8 cellular contexts compared by ENCODE assay signal in the genomic region with DNA sequence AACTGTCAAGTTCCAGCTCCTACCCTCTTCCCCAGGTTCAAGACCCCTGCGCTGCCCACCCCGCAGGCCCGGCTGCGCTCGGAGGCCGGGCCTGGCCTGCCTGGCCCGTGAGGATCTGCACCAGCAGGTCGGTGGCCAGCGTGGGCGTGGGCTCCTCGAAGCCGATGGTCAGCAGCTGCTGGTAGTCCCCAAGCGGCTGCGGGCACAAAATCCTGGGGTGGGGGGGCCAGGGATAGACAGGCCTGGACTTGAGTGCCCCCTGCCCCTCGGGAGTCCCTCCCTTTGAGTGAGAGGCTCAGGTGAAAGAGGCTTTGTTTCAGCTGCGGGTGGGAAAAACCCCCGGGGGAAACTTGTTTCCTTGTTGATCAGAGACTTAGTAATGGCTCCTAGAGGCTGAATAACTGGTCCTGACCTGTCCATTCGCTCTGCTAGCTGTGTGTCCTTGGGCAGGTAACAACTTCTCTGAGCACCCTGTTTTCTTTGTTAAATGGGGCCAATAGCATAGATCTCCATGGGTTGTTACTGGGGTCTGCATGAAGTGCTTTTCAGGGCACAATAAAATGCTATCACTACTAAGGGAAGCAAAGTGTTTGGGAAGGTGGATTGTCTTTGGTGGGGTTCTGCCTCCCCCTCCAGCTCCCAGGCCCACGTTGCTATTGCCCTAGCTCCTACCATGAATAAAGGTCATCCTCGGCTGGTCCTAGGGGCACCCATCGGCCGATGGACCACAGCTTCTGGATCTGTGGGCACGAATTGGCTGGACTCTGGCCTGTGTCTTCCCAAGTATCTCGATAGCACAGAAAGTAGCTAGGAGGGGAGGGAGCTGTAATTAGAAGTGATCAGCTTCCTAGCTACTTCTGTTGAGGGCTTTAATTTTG. TPM values are rescaled to one million over a fixed set of nuclear protein-coding genes. Genes with fewer than 3 reads are reported as not detected.
DNase-seq lines count a peak whose midpoint lies in the region; ATAC-seq, FAIRE-seq and TF ChIP-seq lines count a peak whose summit lies in the region.

No MANE protein-coding gene starts in this region.

- WGBS in lung, 2 donors, result 22 to 27% methylated on average over 24 of the region's 24 CpGs
- WGBS in thymus, result 30% methylated on average over 24 of the region's 24 CpGs

- FAIRE-seq in bronchial epithelial cell (lab: Jason Lieb, UNC), result no peak

- H3K4me3 ChIP-seq in BE2C (ENCODE audit: low read depth, low read length), result peak overlapping the region; percentile 94
- H3K4me3 ChIP-seq in NT2/D1 (ENCODE audit: insufficient read length, low read depth), result peak overlapping the region; percentile 84
- H3K4me3 ChIP-seq in bronchial epithelial cell (ENCODE audit: low read depth, low read length), result peak overlapping the region; percentile 84
- H3K4me3 ChIP-seq in lung, result peak overlapping the region; percentile 69
- H3K4me3 ChIP-seq in thymus (ENCODE audit: low read length), result peak overlapping the region; percentile 81

- H3K27me3 ChIP-seq in BE2C, result no peaks in the 10 kb centered on the region
- no peaks in the 10 kb centered on the region for H3K27me3 ChIP-seq in NT2/D1 (ENCODE audit: insufficient read depth, insufficient read length)
- no peaks in the 10 kb centered on the region for H3K27me3 ChIP-seq in bronchial epithelial cell (ENCODE audit: control insufficient read depth, insufficient read depth, low read length)
- H3K27me3 ChIP-seq in lung (ENCODE audit: control insufficient read depth, insufficient read depth), result no peaks in the 10 kb centered on the region
- H3K27me3 ChIP-seq in thymus (ENCODE audit: control insufficient read depth, insufficient read depth), result no peaks in the 10 kb centered on the region

- TF ChIP-seq CTCF in BE2C (IDR thresholded peaks at IDR 0.05; ENCODE audit: low read depth, low read length), result no peak
- TF ChIP-seq CTCF in bronchial epithelial cell (IDR thresholded peaks at IDR 0.05; ENCODE audit: insufficient read depth, low read length, severe bottlenecking), result no peak
- TF ChIP-seq CTCF in lung (IDR thresholded peaks at IDR 0.05; ENCODE audit: control extremely low read depth, extremely low read depth), result no peak

- no peaks in the 10 kb centered on the region for H3K4me1 ChIP-seq in BE2C
- H3K4me1 ChIP-seq in NT2/D1 (ENCODE audit: insufficient read depth, insufficient read length), result peaks cover 3% of the 10 kb centered on the region
- peaks cover 6% of the 10 kb centered on the region in 2 donors for H3K4me1 ChIP-seq in lung (ENCODE audit: control insufficient read depth in 2 of 2, insufficient read depth in 2 of 2, low read length in 2 of 2)
- H3K4me1 ChIP-seq in thymus (ENCODE audit: control insufficient read depth, insufficient read depth, low read length), result peaks cover 7% of the 10 kb centered on the region

- H3K9me3 ChIP-seq in BE2C (no peaks in the 10 kb centered on the region), NT2/D1 (ENCODE audit: insufficient read depth, low read length) (no peaks in the 10 kb centered on the region), lung (ENCODE audit: control insufficient read depth in 2 of 2, insufficient read depth in 1 of 2, low read length in 1 of 2) (no peaks in the 10 kb centered on the region), thymus (ENCODE audit: control insufficient read depth) (no peaks in the 10 kb centered on the region)

- peak overlapping the region; percentile 86 for H3K9ac ChIP-seq in NT2/D1 (ENCODE audit: insufficient read length, low read depth)

- peak overlapping the region; percentile 89 to 97 for H3K27ac ChIP-seq in lung (ENCODE audit: low read depth in 1 of 2, low read length in 1 of 2)
- peak overlapping the region; percentile 87 for H3K27ac ChIP-seq in thymus (ENCODE audit: low read depth)

- DNase-seq in BE2C (no peak), NT2/D1 (ENCODE audit: low read depth, low spot score) (no peak), bronchial epithelial cell (ENCODE audit: low read depth) (peak; percentile 82), lung (ENCODE audit: low spot score) (no peak), germinal center (ENCODE audit: low spot score) (no peak), NAMALWA (ENCODE audit: low spot score) (no peak)

- ATAC-seq in GM21447 (IDR thresholded peaks at IDR 0.05; ENCODE audit: unreplicated experiment), result peak; percentile 12
- peak; percentile 28 for ATAC-seq in lung (ENCODE audit: insufficient read depth, low FRiP score)

- no peaks in the 10 kb centered on the region for H3K36me3 ChIP-seq in BE2C
- H3K36me3 ChIP-seq in NT2/D1 (ENCODE audit: insufficient read depth, insufficient read length, low read length), result peaks cover 10% of the 10 kb centered on the region
- no peaks in the 10 kb centered on the region for H3K36me3 ChIP-seq in bronchial epithelial cell (ENCODE audit: control insufficient read depth, insufficient read depth, low read length)
- H3K36me3 ChIP-seq in lung (ENCODE audit: control insufficient read depth in 2 of 2, insufficient read depth in 2 of 2, low read length in 2 of 2), result no peaks in the 10 kb centered on the region
- peaks cover 10% of the 10 kb centered on the region for H3K36me3 ChIP-seq in thymus (ENCODE audit: control insufficient read depth, insufficient read depth)

RNA-seq across cellular contexts. Expression of gene C19orf67, which starts 3.5 kb away (rescaled TPM):
- not detected for polyA plus RNA-seq in BE2C (2012; ENCODE audit: insufficient read depth, insufficient read length, low read depth)
- total RNA-seq in bronchial epithelial cell (not detected in 2 replicates), lung (1 to 10 TPM in 1 of 2 donors, under 1 TPM in 1; 0.37 to 1.0 TPM)
- polyA plus RNA-seq in lung (under 1 TPM in 1 of 2 donors, not detected in 1; 0.38 TPM), thymus (0.18 TPM)

RNA-seq across cellular contexts. Expression of gene SAMD1, which starts 8.5 kb away (rescaled TPM):
- 76.0 TPM for polyA plus RNA-seq in BE2C (2012; ENCODE audit: insufficient read depth, insufficient read length, low read depth)
- total RNA-seq in bronchial epithelial cell (14.7 and 16.8 TPM in 2 replicates), lung (10 to 100 TPM; 32.9 to 48.8 TPM)
- polyA plus RNA-seq in lung (10 to 100 TPM; 36.8 to 42.1 TPM), thymus (43.6 TPM)

RNA-seq across cellular contexts. Expression of gene MISP3, which starts 9.4 kb away (rescaled TPM):
- 10.5 TPM for polyA plus RNA-seq in BE2C (2012; ENCODE audit: insufficient read depth, insufficient read length, low read depth)
- total RNA-seq in bronchial epithelial cell, result 0.26 and 1.4 TPM in 2 replicates
- 10 to 100 TPM in 1 of 2 donors, 1 to 10 TPM in 1; 3.5 to 10.7 TPM for total RNA-seq in lung
- polyA plus RNA-seq in lung, result 10 to 100 TPM in 1 of 2 donors, 1 to 10 TPM in 1; 4.1 to 11.2 TPM
- polyA plus RNA-seq in thymus, result 2.9 TPM

RNA-seq across cellular contexts. Expression of gene PALM3, which starts 20.2 kb away (rescaled TPM):
- 1.4 TPM for polyA plus RNA-seq in BE2C (2012; ENCODE audit: insufficient read depth, insufficient read length, low read depth)
- total RNA-seq in bronchial epithelial cell, result not detected in 2 replicates
- 10 to 100 TPM in 1 of 2 donors, under 1 TPM in 1; 0.71 to 14.3 TPM for total RNA-seq in lung
- 10 to 100 TPM in 1 of 2 donors, 1 to 10 TPM in 1; 2.5 to 20.6 TPM for polyA plus RNA-seq in lung
- 0.18 TPM for polyA plus RNA-seq in thymus

RNA-seq across cellular contexts. Expression of gene PRKACA, which starts 35.5 kb away (rescaled TPM):
- polyA plus RNA-seq in BE2C (2012; ENCODE audit: insufficient read depth, insufficient read length, low read depth), result 27.4 TPM
- total RNA-seq in bronchial epithelial cell (13.7 and 13.8 TPM in 2 replicates), lung (100 to 1,000 TPM in 1 of 2 donors, 10 to 100 TPM in 1; 43.7 to 103 TPM)
- polyA plus RNA-seq in lung (10 to 100 TPM; 54.3 to 81.5 TPM), thymus (36.8 TPM)
